Comparison of ENCODE assay signal across 8 cellular contexts in genomic region chr17:82496529-82497434, GRCh38. TPM values are rescaled to one million over a fixed set of nuclear protein-coding genes. Genes with fewer than 3 reads are reported as not detected.
DNase-seq lines count a peak whose midpoint lies in the region; ATAC-seq and TF ChIP-seq lines count a peak whose summit lies in the region.

No MANE protein-coding gene starts in this region.

- TF ChIP-seq POLR2A in GM19099 (IDR thresholded peaks at IDR 0.05; ENCODE audit: extremely low read depth, insufficient read length, low read depth) (peak; percentile 72), right lobe of liver (IDR thresholded peaks at IDR 0.05) (peak; percentile 58)

- DNase-seq in AML-193 (lab: John Stamatoyannopoulos, UW), result peak; percentile 94 to 95
- peak; percentile 97 for DNase-seq in NCI-H774 (lab: John Stamatoyannopoulos, UW)
- peak; percentile 94 for DNase-seq in activated CD4-positive, alpha-beta memory T cell treated with anti-CD3 and anti-CD28 coated beads for 36 hours
- DNase-seq in dermis microvascular lymphatic vessel endothelial cell (ENCODE audit: low read depth in 2 of 2), result peak; percentile 55 to 91
- peak; percentile 95 to 98 (median 97) for DNase-seq in right lobe of liver
- peak; percentile 87 to 89 for DNase-seq in stimulated activated CD4-positive, alpha-beta T cell treated with anti-CD3 and anti-CD28 coated beads, Interleukin-2, amount 100 ng/mL, for 48 hours

- H3K27ac Mint-ChIP-seq in activated CD4-positive, alpha-beta memory T cell treated with anti-CD3 and anti-CD28 coated beads for 36 hours, result no peak overlapping the region

- intact Hi-C loops in activated CD4-positive, alpha-beta memory T cell treated with anti-CD3 and anti-CD28 coated beads for 36 hours (cut with micrococcal nuclease), result loop anchor here (1.0 to 5.0 kb wide), 3 partner anchors 23 to 38 kb away; partner anchors contain the start of genes FOXK2 and NARF
- intact Hi-C loops in right lobe of liver (cut with DNase I), result no loop called here

- no peaks in the 10 kb centered on the region for H3K36me3 Mint-ChIP-seq in activated CD4-positive, alpha-beta memory T cell treated with anti-CD3 and anti-CD28 coated beads for 36 hours

- no peaks in the 10 kb centered on the region for H3K9me3 Mint-ChIP-seq in activated CD4-positive, alpha-beta memory T cell treated with anti-CD3 and anti-CD28 coated beads for 36 hours

- ATAC-seq in HG03520 (IDR thresholded peaks at IDR 0.05; ENCODE audit: unreplicated experiment) (peak; percentile 47), right lobe of liver (peak; percentile 63 to 79 (median 74))

- no peaks in the 10 kb centered on the region for H3K36me3 ChIP-seq in right lobe of liver

- no peaks in the 10 kb centered on the region for H3K9me3 ChIP-seq in right lobe of liver

- H3K4me3 Mint-ChIP-seq in activated CD4-positive, alpha-beta memory T cell treated with anti-CD3 and anti-CD28 coated beads for 36 hours, result peak overlapping the region; percentile 59

- peak overlapping the region; percentile 50 to 67 (median 52) for H3K4me3 ChIP-seq in right lobe of liver

- POLR2A ChIA-PET in activated CD4-positive, alpha-beta memory T cell treated with anti-CD3 and anti-CD28 coated beads for 36 hours (lab: Charles Lee), result interaction anchor here (0.9 to 1.6 kb wide), 3 partner anchors 22 to 48 kb away, joined by 3 to 6 read pairs (median 4); partner anchors contain the start of gene FOXK2

- peaks cover 0 to 5% (median 3%) of the 10 kb centered on the region in 4 donors for H3K4me1 ChIP-seq in right lobe of liver

- H3K27me3 Mint-ChIP-seq in activated CD4-positive, alpha-beta memory T cell treated with anti-CD3 and anti-CD28 coated beads for 36 hours, result no peaks in the 10 kb centered on the region

- H3K27me3 ChIP-seq in right lobe of liver, result no peaks in the 10 kb centered on the region

- peaks cover 22% of the 10 kb centered on the region for H3K4me1 Mint-ChIP-seq in activated CD4-positive, alpha-beta memory T cell treated with anti-CD3 and anti-CD28 coated beads for 36 hours (ENCODE audit: low read depth)

- WGBS in right lobe of liver (ENCODE audit: insufficient coverage, low coverage, low lambda C conversion rate, missing lambda C conversion rate), result 85% methylated on average over 5 of the region's 83 CpGs

- CTCF ChIA-PET in activated CD4-positive, alpha-beta memory T cell treated with anti-CD3 and anti-CD28 coated beads for 36 hours (lab: Charles Lee), result interaction anchor here (1.3 to 4.3 kb wide), 2 partner anchors 23 to 58 kb away, joined by 3 to 17 read pairs; partner anchors contain the start of gene FOXK2

- H3K27ac ChIP-seq in right lobe of liver, result peak overlapping the region; percentile 44 to 77 (median 50)

- no peak for TF ChIP-seq CTCF in right lobe of liver (IDR thresholded peaks at IDR 0.05)

RNA-seq across cellular contexts. Expression of gene FOXK2, which starts 22.8 kb away (rescaled TPM):
- 10 to 100 TPM; 49.3 to 60.8 TPM for total RNA-seq in activated CD4-positive, alpha-beta memory T cell treated with anti-CD3 and anti-CD28 coated beads for 36 hours
- total RNA-seq in dermis microvascular lymphatic vessel endothelial cell, result 18.0 and 29.8 TPM in 2 replicates
- total RNA-seq in right lobe of liver, result 10 to 100 TPM; 14.1 to 20.5 (median 16.1) TPM

RNA-seq across cellular contexts. Expression of gene NARF, which starts 38.2 kb away (rescaled TPM):
- 100 to 1,000 TPM; 101 to 110 TPM for total RNA-seq in activated CD4-positive, alpha-beta memory T cell treated with anti-CD3 and anti-CD28 coated beads for 36 hours
- total RNA-seq in dermis microvascular lymphatic vessel endothelial cell (56.0 and 123 TPM in 2 replicates), right lobe of liver (10 to 100 TPM in 5 of 6 experiments, 1 to 10 TPM in 1; 9.3 to 48.6 (median 21.8) TPM)

RNA-seq across cellular contexts. Expression of gene CYBC1, which starts 46.2 kb away (rescaled TPM):
- 100 to 1,000 TPM; 333 to 343 TPM for total RNA-seq in activated CD4-positive, alpha-beta memory T cell treated with anti-CD3 and anti-CD28 coated beads for 36 hours
- 30.6 and 58.8 TPM in 2 replicates for total RNA-seq in dermis microvascular lymphatic vessel endothelial cell
- total RNA-seq in right lobe of liver, result 10 to 100 TPM; 29.4 to 82.4 (median 46.4) TPM

Comparison
In these comparisons a context has a peak if more than half of its experiments do, and no peak if none do; other contexts are left out.
1. Peak in every context shown above with its lines: DNase-seq, ATAC-seq, H3K4me3 ChIP-seq and H3K27ac ChIP-seq.